In genomic region chr13:48235814-48236135, GRCh38 we compare ENCODE assay signal across 8 cellular contexts. TPM values are rescaled to one million over a fixed set of nuclear protein-coding genes. Genes with fewer than 3 reads are reported as not detected.
DNase-seq lines count a peak whose midpoint lies in the region; ATAC-seq and TF ChIP-seq lines count a peak whose summit lies in the region.

No MANE protein-coding gene starts in this region.

- H3K27me3 Mint-ChIP-seq in activated naive CD8-positive, alpha-beta T cell treated with anti-CD3 and anti-CD28 coated beads, Interleukin-2, amount 50 U/mL, for 24 hours: no peaks in the 10 kb centered on the region
- peaks cover 3 to 8% (median 5%) of the 10 kb centered on the region in 3 donors for H3K27me3 Mint-ChIP-seq in immature natural killer cell (ENCODE audit: low read depth in 3 of 3)

- peak overlapping the region; percentile 23 to 88 (median 80) for H3K4me3 ChIP-seq in spleen

- 58 to 65% (median 62%) methylated on average over 1 of the region's 1 CpG for WGBS in spleen, 5 donors

- H3K4me1 Mint-ChIP-seq in activated naive CD8-positive, alpha-beta T cell treated with anti-CD3 and anti-CD28 coated beads, Interleukin-2, amount 50 U/mL, for 24 hours: peaks cover 70% of the 10 kb centered on the region
- peaks cover 72 to 88% of the 10 kb centered on the region in 2 donors for H3K4me1 Mint-ChIP-seq in immature natural killer cell

- TF ChIP-seq CTCF in spleen (IDR thresholded peaks at IDR 0.05 in 8 of 11, conservative IDR thresholded peaks at IDR 0.05 in 3 of 11): no peak

- TF ChIP-seq POLR2A in spleen (IDR thresholded peaks at IDR 0.05): no peak

- no peaks in the 10 kb centered on the region for H3K27me3 ChIP-seq in spleen (replicated peaks in 1 of 7)

- intact Hi-C loops in spleen (cut with DNase I; ENCODE audit: low total_unique reads): no loop called here

- no peak for ATAC-seq in activated naive CD8-positive, alpha-beta T cell treated with anti-CD3 and anti-CD28 coated beads, Interleukin-2, amount 50 U/mL, for 24 hours
- no peak for ATAC-seq in HG03565 (IDR thresholded peaks at IDR 0.05; ENCODE audit: unreplicated experiment)

- H3K36me3 ChIP-seq in KOPT-K1 (ENCODE audit: insufficient read depth, low read length) (peaks cover 61% of the 10 kb centered on the region), spleen (peaks cover 0 to 35% (median 7%) of the 10 kb centered on the region in 6 donors)

- peak overlapping the region; percentile 94 for H3K27ac ChIP-seq in KOPT-K1 (ENCODE audit: low read depth, low read length, poor library complexity, severe bottlenecking)
- peak overlapping the region; percentile 99 to 100 (median 100) for H3K27ac ChIP-seq in spleen

- peak overlapping the region; percentile 82 for H3K27ac Mint-ChIP-seq in activated naive CD8-positive, alpha-beta T cell treated with anti-CD3 and anti-CD28 coated beads, Interleukin-2, amount 50 U/mL, for 24 hours
- peak overlapping the region; percentile 87 to 98 (median 92) for H3K27ac Mint-ChIP-seq in immature natural killer cell

- H3K4me3 Mint-ChIP-seq in activated naive CD8-positive, alpha-beta T cell treated with anti-CD3 and anti-CD28 coated beads, Interleukin-2, amount 50 U/mL, for 24 hours: peak overlapping the region; percentile 89
- H3K4me3 Mint-ChIP-seq in immature natural killer cell: peak overlapping the region; percentile 85 to 99 (median 97)

- H3K9me3 ChIP-seq in KOPT-K1 (ENCODE audit: insufficient read depth, low read length, poor library complexity, severe bottlenecking) (no peaks in the 10 kb centered on the region), spleen (no peaks in the 10 kb centered on the region)

- H3K4me1 ChIP-seq in spleen: peaks cover 45 to 86% (median 75%) of the 10 kb centered on the region in 6 donors

- H3K36me3 Mint-ChIP-seq in activated naive CD8-positive, alpha-beta T cell treated with anti-CD3 and anti-CD28 coated beads, Interleukin-2, amount 50 U/mL, for 24 hours (ENCODE audit: low read depth): no peaks in the 10 kb centered on the region
- H3K36me3 Mint-ChIP-seq in immature natural killer cell: peaks cover 4 to 5% (median 4%) of the 10 kb centered on the region in 3 donors

- DNase-seq in activated naive CD8-positive, alpha-beta T cell treated with anti-CD3 and anti-CD28 coated beads, Interleukin-2, amount 50 U/mL, for 24 hours: no peak
- DNase-seq in immature natural killer cell: no peak
- no peak for DNase-seq in spleen
- no peak for DNase-seq in iPS-NIHi7 (ENCODE audit: extremely low spot score)
- DNase-seq in DMS79 (lab: John Stamatoyannopoulos, UW): no peak
- no peak for DNase-seq in globus pallidus (ENCODE audit: low spot score)

- no peaks in the 10 kb centered on the region for H3K9me3 Mint-ChIP-seq in activated naive CD8-positive, alpha-beta T cell treated with anti-CD3 and anti-CD28 coated beads, Interleukin-2, amount 50 U/mL, for 24 hours
- H3K9me3 Mint-ChIP-seq in immature natural killer cell: no peaks in the 10 kb centered on the region

RNA-seq across cellular contexts. Expression of gene ITM2B, which starts 2.8 kb away (rescaled TPM):
- 1,000 to 10,000 TPM in 1 of 3 donors, 100 to 1,000 TPM in 2; 850 to 1,055 (median 878) TPM for polyA plus RNA-seq in immature natural killer cell
- total RNA-seq in spleen: 100 to 1,000 TPM; 603 to 890 (median 793) TPM
- 100 to 1,000 TPM; 244 to 311 (median 249) TPM for polyA plus RNA-seq in spleen
